ENCODE assay signal across 15 cellular contexts in genomic region chr20:50521709-50522674, GRCh38. TPM values are rescaled to one million over a fixed set of nuclear protein-coding genes. Genes with fewer than 3 reads are reported as not detected.
DNase-seq lines count a peak whose midpoint lies in the region; ATAC-seq and TF ChIP-seq lines count a peak whose summit lies in the region.
"Had no signal": no experiment of that assay in that cellular context is flagged by ENCODE, and none has a peak within 500 bp of the region (broad histone marks: within the 10 kb centered on the region; RNA-seq: fewer than 3 reads in every experiment).

No MANE protein-coding gene starts in this region.

- H3K79me2 ChIP-seq in OCI-LY3 (ENCODE audit: low read length): peaks cover 100% of the 10 kb centered on the region

- H3K27ac ChIP-seq in OCI-LY3 (ENCODE audit: low read length): peak overlapping the region; percentile 92; the same call in 1 of the 2 replicates
- H3K27ac ChIP-seq: VCaP had no signal

- intact Hi-C loops in activated CD4-positive, alpha-beta T cell treated with anti-CD3 and anti-CD28 coated beads, Interleukin-2, amount 10 ng/mL, durations not matched to agents 24 days and 14 days (cut with micrococcal nuclease): no loop called here

- DNase-seq in activated CD4-positive, alpha-beta T cell treated with anti-CD3 and anti-CD28 coated beads, Interleukin-2, amount 10 ng/mL, durations not matched to agents 24 days and 14 days: no peak
- DNase-seq in activated CD4-positive, alpha-beta T cell treated with anti-CD3 and anti-CD28 coated beads, Interleukin-2, amount 50 U/mL, for 4 hours: no peak
- DNase-seq in NCI-H2029 (lab: John Stamatoyannopoulos, UW): no peak
- DNase-seq: activated effector memory CD4-positive, alpha-beta T cell treated with Interleukin-2 at 50 U/mL for 16 hours; cerebellar nuclear complex; erythroblast; hippocampal formation; MG63; nucleus accumbens had no signal

- no peak overlapping the region for H3K4me3 ChIP-seq in OCI-LY3 (ENCODE audit: low read length)
- H3K4me3 ChIP-seq in skeletal muscle satellite cell (ENCODE audit: low read length): no peak overlapping the region
- H3K4me3 ChIP-seq: MG63 had no signal

- H3K4me3 Mint-ChIP-seq in activated CD4-positive, alpha-beta T cell treated with anti-CD3 and anti-CD28 coated beads, Interleukin-2, amount 10 ng/mL, durations not matched to agents 24 days and 14 days: peak overlapping the region; percentile 29
- no peak overlapping the region for H3K4me3 Mint-ChIP-seq in activated naive CD8-positive, alpha-beta T cell

- ATAC-seq in GM21447 (IDR thresholded peaks at IDR 0.05; ENCODE audit: unreplicated experiment) (no peak), HG03469 (IDR thresholded peaks at IDR 0.05; ENCODE audit: unreplicated experiment) (no peak)

- H3K4me1 Mint-ChIP-seq in activated CD4-positive, alpha-beta T cell treated with anti-CD3 and anti-CD28 coated beads, Interleukin-2, amount 10 ng/mL, durations not matched to agents 24 days and 14 days: peaks cover 53% of the 10 kb centered on the region
- H3K4me1 Mint-ChIP-seq in activated naive CD8-positive, alpha-beta T cell (ENCODE audit: low read depth): peaks cover 69% of the 10 kb centered on the region

- H3K36me3 Mint-ChIP-seq in activated CD4-positive, alpha-beta T cell treated with anti-CD3 and anti-CD28 coated beads, Interleukin-2, amount 10 ng/mL, durations not matched to agents 24 days and 14 days (ENCODE audit: low read depth): peaks cover 28% of the 10 kb centered on the region
- H3K36me3 Mint-ChIP-seq in activated naive CD8-positive, alpha-beta T cell: peaks cover 10% of the 10 kb centered on the region

- no peak overlapping the region for H3K9ac ChIP-seq in OCI-LY3 (ENCODE audit: low read length)
- H3K9ac ChIP-seq in skeletal muscle satellite cell (ENCODE audit: low read depth, low read length): no peak overlapping the region

- H2AFZ ChIP-seq in OCI-LY3 (ENCODE audit: low read depth, low read length): no peak overlapping the region

- peaks cover 57% of the 10 kb centered on the region for H3K36me3 ChIP-seq in OCI-LY3 (replicated peaks; ENCODE audit: low read depth, low read length)
- peaks cover 12% of the 10 kb centered on the region for H3K36me3 ChIP-seq in skeletal muscle satellite cell (ENCODE audit: insufficient read depth, low read length)

- peaks cover 92% of the 10 kb centered on the region for H3K4me1 ChIP-seq in OCI-LY3 (ENCODE audit: low read length)
- peaks cover 64% of the 10 kb centered on the region for H3K4me1 ChIP-seq in skeletal muscle satellite cell (ENCODE audit: control insufficient read depth, insufficient read depth, low read length)

- H3K27me3 Mint-ChIP-seq in activated CD4-positive, alpha-beta T cell treated with anti-CD3 and anti-CD28 coated beads, Interleukin-2, amount 10 ng/mL, durations not matched to agents 24 days and 14 days: no peaks in the 10 kb centered on the region
- no peaks in the 10 kb centered on the region for H3K27me3 Mint-ChIP-seq in activated naive CD8-positive, alpha-beta T cell

- peaks cover 79% of the 10 kb centered on the region for H4K20me1 ChIP-seq in OCI-LY3 (ENCODE audit: insufficient read depth, low read length)

- H3K27me3 ChIP-seq in OCI-LY3 (ENCODE audit: low read depth, low read length): no peaks in the 10 kb centered on the region
- no peaks in the 10 kb centered on the region for H3K27me3 ChIP-seq in skeletal muscle satellite cell (ENCODE audit: control insufficient read depth, insufficient read depth, low read length)
- H3K27me3 ChIP-seq: MG63 had no signal

- H3K9me3 ChIP-seq in OCI-LY3 (ENCODE audit: insufficient read depth, low read length) (no peaks in the 10 kb centered on the region), skeletal muscle satellite cell (replicated peaks; ENCODE audit: low read length) (no peaks in the 10 kb centered on the region)
- H3K9me3 ChIP-seq: MG63 had no signal

- H3K4me2 ChIP-seq in OCI-LY3 (ENCODE audit: low read length) (0 out of 2 replicates have a peak overlapping the region, but pooled peaks have one; percentile 0), skeletal muscle satellite cell (ENCODE audit: low read length) (peak overlapping the region; percentile 30)

- H3K9me3 Mint-ChIP-seq in activated CD4-positive, alpha-beta T cell treated with anti-CD3 and anti-CD28 coated beads, Interleukin-2, amount 10 ng/mL, durations not matched to agents 24 days and 14 days: no peaks in the 10 kb centered on the region
- H3K9me3 Mint-ChIP-seq in activated naive CD8-positive, alpha-beta T cell (ENCODE audit: low read depth): no peaks in the 10 kb centered on the region

- H3K27ac Mint-ChIP-seq in activated CD4-positive, alpha-beta T cell treated with anti-CD3 and anti-CD28 coated beads, Interleukin-2, amount 10 ng/mL, durations not matched to agents 24 days and 14 days: peak overlapping the region; percentile 75
- H3K27ac Mint-ChIP-seq in activated naive CD8-positive, alpha-beta T cell: peak overlapping the region; percentile 99

- no peak for TF ChIP-seq CTCF in OCI-LY3 (IDR thresholded peaks at IDR 0.05; ENCODE audit: low read depth, low read length)

RNA-seq across cellular contexts. Expression of gene PTPN1, which starts 11.8 kb away (rescaled TPM):
- 61.4 and 62.9 TPM in 2 replicates for total RNA-seq in activated CD4-positive, alpha-beta T cell treated with anti-CD3 and anti-CD28 coated beads, Interleukin-2, amount 10 ng/mL, durations not matched to agents 24 days and 14 days
- total RNA-seq in skeletal muscle satellite cell (2012; rRNA removed): 51.5 and 58.8 TPM in 2 replicates
